In genomic region chr12:26113853-26114719, GRCh38 we compare ENCODE assay signal across 8 cellular contexts. TPM values are rescaled to one million over a fixed set of nuclear protein-coding genes. Genes with fewer than 3 reads are reported as not detected.
A peak's percentile ranks its signal among the peaks of the same experiment; 100 is the strongest.
DNase-seq lines count a peak whose midpoint lies in the region; ATAC-seq, FAIRE-seq and TF ChIP-seq lines count a peak whose summit lies in the region.

No MANE protein-coding gene starts in this region.

- no peaks in the 10 kb centered on the region for H3K36me3 ChIP-seq in left lung

- CTCF ChIA-PET in A549 (lab: Yijun Ruan, JAX), result interaction anchor here (1.4 to 3.3 kb wide), 4 partner anchors 17 to 587 kb away, joined by 4 to 26 read pairs (median 8); no protein-coding TSS in a partner anchor
- CTCF ChIA-PET in activated CD4-positive, alpha-beta T cell treated with anti-CD3 and anti-CD28 coated beads, Interleukin-2, amount 10 ng/mL, durations not matched to agents 7 days and 5 days (lab: Charles Lee), result interaction anchor here (1.3 kb wide), 1 partner anchor 10 kb away, joined by 5 read pairs; the partner anchor contains the start of gene BHLHE41

- peaks cover 0 to 8% of the 10 kb centered on the region in 2 donors for H3K27me3 ChIP-seq in left lung

- no peaks in the 10 kb centered on the region for H3K36me3 Mint-ChIP-seq in activated CD4-positive, alpha-beta T cell treated with anti-CD3 and anti-CD28 coated beads, Interleukin-2, amount 10 ng/mL, durations not matched to agents 7 days and 5 days (ENCODE audit: low read depth)
- H3K36me3 Mint-ChIP-seq in dendritic cell treated with granulocyte-macrophage colony-stimulating factor and Interleukin-4, amounts not matched to agents 40 ng/mL and 50 ng/mL, for 4 days (ENCODE audit: low read depth), result no peaks in the 10 kb centered on the region

- H3K27me3 Mint-ChIP-seq in activated CD4-positive, alpha-beta T cell treated with anti-CD3 and anti-CD28 coated beads, Interleukin-2, amount 10 ng/mL, durations not matched to agents 7 days and 5 days, result peaks cover 69% of the 10 kb centered on the region
- peaks cover 38% of the 10 kb centered on the region for H3K27me3 Mint-ChIP-seq in dendritic cell treated with granulocyte-macrophage colony-stimulating factor and Interleukin-4, amounts not matched to agents 40 ng/mL and 50 ng/mL, for 4 days

- peak overlapping the region; percentile 61 for H3K4me3 Mint-ChIP-seq in activated CD4-positive, alpha-beta T cell treated with anti-CD3 and anti-CD28 coated beads, Interleukin-2, amount 10 ng/mL, durations not matched to agents 7 days and 5 days
- peak overlapping the region; percentile 74 for H3K4me3 Mint-ChIP-seq in dendritic cell treated with granulocyte-macrophage colony-stimulating factor and Interleukin-4, amounts not matched to agents 40 ng/mL and 50 ng/mL, for 4 days

- no peak for TF ChIP-seq CTCF in A549 (IDR thresholded peaks at IDR 0.05)
- peak in 1 of 2 donors; percentile 18 for TF ChIP-seq CTCF in left lung (IDR thresholded peaks at IDR 0.05)

- H3K4me3 ChIP-seq in A549 (peak overlapping the region; percentile 53), left lung (peak overlapping the region; percentile 45 to 47)

- POLR2A ChIA-PET in A549 (lab: Yijun Ruan, JAX), result interaction anchor here (0.7 to 1.9 kb wide), 4 partner anchors 8 to 579 kb away, joined by 3 to 10 read pairs (median 4); no protein-coding TSS in a partner anchor
- POLR2A ChIA-PET in activated CD4-positive, alpha-beta T cell treated with anti-CD3 and anti-CD28 coated beads, Interleukin-2, amount 10 ng/mL, durations not matched to agents 7 days and 5 days (lab: Charles Lee), result interaction anchor here (0.7 kb wide), 1 partner anchor 32 kb away, joined by 3 read pairs; no protein-coding TSS in a partner anchor

- TF ChIP-seq POLR2A in A549 (IDR thresholded peaks at IDR 0.05; ENCODE audit: low read length) (peak; percentile 57), GM18505 (IDR thresholded peaks at IDR 0.05; ENCODE audit: borderline replicate concordance, extremely low read depth, insufficient read depth, insufficient read length) (peak; percentile 66)

- H3K9me3 ChIP-seq in A549 (no peaks in the 10 kb centered on the region), left lung (no peaks in the 10 kb centered on the region)

- H3K27ac Mint-ChIP-seq in activated CD4-positive, alpha-beta T cell treated with anti-CD3 and anti-CD28 coated beads, Interleukin-2, amount 10 ng/mL, durations not matched to agents 7 days and 5 days, result no peak overlapping the region
- H3K27ac Mint-ChIP-seq in dendritic cell treated with granulocyte-macrophage colony-stimulating factor and Interleukin-4, amounts not matched to agents 40 ng/mL and 50 ng/mL, for 4 days, result peak overlapping the region; percentile 76

- DNase-seq in A549 (ENCODE audit: low read depth in 1 of 2, low spot score in 1 of 2), result peak; percentile 73 to 91
- peak; percentile 98 for DNase-seq in NCI-H2196 treated with DMSO at 0.1 percent for 48 hours (lab: John Stamatoyannopoulos, UW; ENCODE audit: unreplicated experiment)
- peak; percentile 67 for DNase-seq in activated CD4-positive, alpha-beta T cell treated with anti-CD3 and anti-CD28 coated beads, Interleukin-2, amount 10 ng/mL, durations not matched to agents 7 days and 5 days
- DNase-seq in left lung, result peak; percentile 94 to 97
- DNase-seq in stimulated activated CD4-positive, alpha-beta T cell treated with anti-CD3 and anti-CD28 coated beads, Interleukin-2, amount 100 ng/mL, for 24 hours, result peak; percentile 77 to 82

- peak overlapping the region; percentile 68 for H3K4me2 ChIP-seq in A549

- TF ChIP-seq RAD21 in A549 (conservative IDR thresholded peaks at IDR 0.05 in 1 of 2, IDR thresholded peaks at IDR 0.05 in 1 of 2), result no peak

- no peak for FAIRE-seq in A549 (lab: Jason Lieb, UNC)

- H3K4me1 ChIP-seq in A549 (peaks cover 26% of the 10 kb centered on the region), left lung (peaks cover 2 to 19% of the 10 kb centered on the region in 2 donors)

- no peaks in the 10 kb centered on the region for H3K9me3 Mint-ChIP-seq in activated CD4-positive, alpha-beta T cell treated with anti-CD3 and anti-CD28 coated beads, Interleukin-2, amount 10 ng/mL, durations not matched to agents 7 days and 5 days
- H3K9me3 Mint-ChIP-seq in dendritic cell treated with granulocyte-macrophage colony-stimulating factor and Interleukin-4, amounts not matched to agents 40 ng/mL and 50 ng/mL, for 4 days, result no peaks in the 10 kb centered on the region

- H3K4me1 Mint-ChIP-seq in activated CD4-positive, alpha-beta T cell treated with anti-CD3 and anti-CD28 coated beads, Interleukin-2, amount 10 ng/mL, durations not matched to agents 7 days and 5 days, result peaks cover 12% of the 10 kb centered on the region
- peaks cover 29% of the 10 kb centered on the region for H3K4me1 Mint-ChIP-seq in dendritic cell treated with granulocyte-macrophage colony-stimulating factor and Interleukin-4, amounts not matched to agents 40 ng/mL and 50 ng/mL, for 4 days (ENCODE audit: low read depth)

- peak; percentile 89 to 94 for ATAC-seq in A549
- peak; percentile 84 for ATAC-seq in GM18505 (IDR thresholded peaks at IDR 0.05; ENCODE audit: unreplicated experiment)
- ATAC-seq in HG02943 (IDR thresholded peaks at IDR 0.05; ENCODE audit: low read depth, unreplicated experiment), result peak; percentile 71
- ATAC-seq in left lung, result peak; percentile 92

- 6% methylated on average over 15 of the region's 72 CpGs for WGBS in A549 (ENCODE audit: missing lambda C conversion rate)

- peak overlapping the region; percentile 80 to 94 for H3K27ac ChIP-seq in A549
- peak overlapping the region; percentile 79 to 84 for H3K27ac ChIP-seq in left lung

- intact Hi-C loops in dendritic cell treated with granulocyte-macrophage colony-stimulating factor and Interleukin-4, amounts not matched to agents 40 ng/mL and 50 ng/mL, for 4 days (cut with micrococcal nuclease), result loop anchor here (5.0 kb wide), 1 partner anchor 358 kb away; no protein-coding TSS in a partner anchor
- intact Hi-C loops in left lung (cut with DNase I), result no loop called here

- TF ChIP-seq EP300 in A549 (IDR thresholded peaks at IDR 0.05), result no peak; a peak in 1 of 5 replicates

TF ChIP-seq in A549, 52 proteins besides CTCF, POLR2A, EP300 and RAD21 (continues in another document):
- TF ChIP-seq JUNB (IDR thresholded peaks at IDR 0.05) (no peak; the same call in 1 of the 2 replicates), RARB (CRISPR knock-in tag; IDR thresholded peaks at IDR 0.05) (peak; percentile 41; the same call in 1 of the 2 replicates), FOSL2 (IDR thresholded peaks at IDR 0.05) (no peak), FOSL2 (CRISPR knock-in tag; IDR thresholded peaks at IDR 0.05) (peak; percentile 48), BHLHE40 (IDR thresholded peaks at IDR 0.05; ENCODE audit: low read depth, low read length) (peak; percentile 96), ESRRA (IDR thresholded peaks at IDR 0.05; ENCODE audit: borderline replicate concordance, low read length) (no peak), KDM5A (IDR thresholded peaks at IDR 0.05) (no peak), PBX3 (IDR thresholded peaks at IDR 0.05) (no peak), RFX5 (IDR thresholded peaks at IDR 0.05) (no peak), JUN (IDR thresholded peaks at IDR 0.05) (peak; percentile 60 to 73; a peak in 2 of 5 replicates), NPAS2 (CRISPR knock-in tag; IDR thresholded peaks at IDR 0.05; ENCODE audit: borderline replicate concordance) (peak; percentile 100), BCL3 (IDR thresholded peaks at IDR 0.05) (no peak), ATOH8 (CRISPR knock-in tag; IDR thresholded peaks at IDR 0.05; ENCODE audit: low read depth) (peak; percentile 28; the same call in 1 of the 2 replicates), CHD2 (IDR thresholded peaks at IDR 0.05; ENCODE audit: low read length, partially characterized antibody) (no peak), ZSCAN20 (CRISPR knock-in tag; IDR thresholded peaks at IDR 0.05) (no peak), CBX2 (IDR thresholded peaks at IDR 0.05; ENCODE audit: borderline replicate concordance, low read depth) (no peak), HOXA7 (CRISPR knock-in tag; IDR thresholded peaks at IDR 0.05) (no peak), RNF2 (IDR thresholded peaks at IDR 0.05; ENCODE audit: borderline replicate concordance, low read depth) (peak; percentile 83; the same call in 1 of the 2 replicates)

RNA-seq across cellular contexts. Expression of gene BHLHE41, which starts 10.8 kb away (rescaled TPM):
- 0.22 and 0.41 TPM in 2 replicates for polyA plus RNA-seq in A549 (2011; rRNA removed)
- polyA plus RNA-seq in A549 (2012; cell fraction: cytosol; rRNA removed), result 0.09 and 0.17 TPM in 2 replicates
- 0.32 and 0.42 TPM in 2 replicates for polyA plus RNA-seq in A549 (2012; cell fraction: nucleus; rRNA removed)
- 0.52 to 1.1 TPM (median 0.81 TPM) in 3 replicates for polyA plus RNA-seq in A549 (2017; fragmentation: RNase III; extraction: RNeasy Plus Mini Kit Qiagen cat#74134 plus additional on column Dnase treatment)
- polyA minus RNA-seq in A549 (2011; rRNA and poly(A)+ RNA removed), result not detected in 2 replicates
- total RNA-seq in activated CD4-positive, alpha-beta T cell treated with anti-CD3 and anti-CD28 coated beads, Interleukin-2, amount 10 ng/mL, durations not matched to agents 7 days and 5 days, result not detected
- 10 to 100 TPM; 17.0 to 25.8 TPM for total RNA-seq in left lung

Comparison
In these comparisons a context has a peak if more than half of its experiments do, and no peak if none do; other contexts are left out.
1. Peak in every context shown above with its lines: DNase-seq, ATAC-seq, H3K4me3 ChIP-seq and H3K27ac ChIP-seq.
2. RNA of gene BHLHE41, which starts 10.8 kb away (total RNA-seq): 17.0 to 25.8 TPM in left lung; not detected in activated CD4-positive, alpha-beta T cell treated with anti-CD3 and anti-CD28 coated beads, Interleukin-2, amount 10 ng/mL, durations not matched to agents 7 days and 5 days; every median in the first group is over 10 times any median in the second.